27 cellular contexts compared by ENCODE assay signal in the genomic region with DNA sequence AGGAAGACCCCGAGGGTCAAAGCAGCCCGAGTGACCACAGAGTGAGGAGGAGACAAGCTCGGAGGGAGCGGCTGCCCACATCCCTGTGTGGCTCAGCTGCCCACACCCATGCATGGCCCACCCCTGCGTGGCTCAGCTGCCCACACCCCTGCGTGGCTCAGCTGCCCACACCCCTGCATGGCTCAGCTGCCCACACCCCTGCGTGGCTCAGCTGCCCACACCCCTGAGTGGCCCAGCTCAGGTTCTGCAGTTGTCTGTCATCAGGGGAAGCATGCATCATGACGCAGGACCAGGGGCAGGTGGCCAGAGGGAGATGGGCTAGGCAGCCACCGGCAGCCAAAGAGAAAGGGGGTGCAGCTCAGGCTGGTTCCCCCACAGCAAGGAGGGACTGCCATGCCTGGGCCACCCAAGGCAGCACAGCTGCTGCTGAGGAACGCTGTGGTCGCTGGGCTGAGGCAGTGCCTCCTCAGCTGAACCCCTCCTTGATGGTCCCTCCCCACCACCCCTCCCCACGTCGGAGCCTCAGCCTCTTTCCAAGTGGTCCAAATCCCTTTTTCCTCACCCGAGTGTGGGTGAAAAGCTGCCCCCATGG.
"Had no signal": no experiment of that assay in that cellular context is flagged by ENCODE, and none has a peak within 500 bp of the region (broad histone marks: within the 10 kb centered on the region; RNA-seq: fewer than 3 reads in every experiment).

No MANE protein-coding gene starts in this region.

- H3K27me3 ChIP-seq: hepatocyte, neural progenitor cell, ovary, stomach, testis, thyroid gland, transverse colon, upper lobe of left lung, vagina had no signal

- H3K9me3 ChIP-seq: left ventricle myocardium inferior, mucosa of descending colon, ovary, stomach, testis, thyroid gland, transverse colon, upper lobe of left lung, vagina had no signal

- H3K9ac ChIP-seq: neural progenitor cell had no signal

- H3K27ac ChIP-seq: hepatocyte, left ventricle myocardium inferior, neural progenitor cell, ovary, stomach, testis, thyroid gland, transverse colon, upper lobe of left lung, vagina had no signal

- H3K4me3 ChIP-seq: hepatocyte, left ventricle myocardium inferior, lung, mucosa of descending colon, neural progenitor cell, ovary, smooth muscle cell, stomach, testis, thyroid gland, transverse colon, upper lobe of left lung, vagina had no signal

- H3K27me3 Mint-ChIP-seq: naive B cell; progenitor cell of endocrine pancreas; stimulated activated memory B cell treated with anti-CD40 and anti-IgM and Interleukin-4, amounts not matched to agents 10 μg/mL and 1 μg/mL and 100 μg/mL, for 72 hours had no signal

- ATAC-seq: mucosa of descending colon; natural killer cell; right cardiac atrium; sciatic nerve; stimulated activated memory B cell treated with anti-CD40 and anti-IgM and Interleukin-4, amounts not matched to agents 10 μg/mL and 1 μg/mL and 100 μg/mL, for 72 hours; stimulated activated naive CD8-positive, alpha-beta T cell treated with anti-CD3 and anti-CD28 coated beads, Interleukin-15, Interleukin-2, amounts not matched to agents 100 U/mL and 50 U/mL, for 24 hours had no signal

- H3K4me3 Mint-ChIP-seq: naive B cell; natural killer cell; nephron progenitor cell; neural progenitor cell; stimulated activated memory B cell treated with anti-CD40 and anti-IgM and Interleukin-4, amounts not matched to agents 10 μg/mL and 1 μg/mL and 100 μg/mL, for 72 hours had no signal

- H3K9me3 Mint-ChIP-seq: naive B cell; natural killer cell; nephron progenitor cell; neural progenitor cell; stimulated activated memory B cell treated with anti-CD40 and anti-IgM and Interleukin-4, amounts not matched to agents 10 μg/mL and 1 μg/mL and 100 μg/mL, for 72 hours had no signal

- H3K4me2 ChIP-seq: hepatocyte, neural progenitor cell, smooth muscle cell had no signal

- H3K36me3 Mint-ChIP-seq: natural killer cell had no signal

- DNase-seq: islet precursor cell; left ventricle myocardium inferior; midbrain; mucosa of descending colon; naive B cell; natural killer cell; nephron progenitor cell; ovary; stimulated activated CD4-positive, alpha-beta T cell treated with anti-CD3 and anti-CD28 coated beads, Interleukin-1b, Interleukin-23, amount 100 ng/mL, for 48 hours; stimulated activated CD4-positive, alpha-beta T cell treated with anti-CD3 and anti-CD28 coated beads, Interleukin-2, amount 100 ng/mL, for 48 hours; stimulated activated CD4-positive, alpha-beta T cell treated with anti-CD3 and anti-CD28 coated beads, Interleukin-4, amount 100 ng/mL, for 4 hours; stimulated activated CD8-positive, alpha-beta memory T cell treated with anti-CD3 and anti-CD28 coated beads, Interleukin-4, amount 100 ng/mL, for 48 hours; stimulated activated naive CD8-positive, alpha-beta T cell treated with anti-CD3 and anti-CD28 coated beads, Interleukin-15, Interleukin-2, amounts not matched to agents 100 U/mL and 50 U/mL, for 24 hours; stomach; testis; thyroid gland; transverse colon had no signal

- H3K36me3 ChIP-seq: neural progenitor cell, ovary had no signal

- H3K4me1 ChIP-seq: neural progenitor cell, stomach, testis, thyroid gland, transverse colon, vagina had no signal

- H3K27ac Mint-ChIP-seq: naive B cell; natural killer cell; stimulated activated memory B cell treated with anti-CD40 and anti-IgM and Interleukin-4, amounts not matched to agents 10 μg/mL and 1 μg/mL and 100 μg/mL, for 72 hours had no signal
